In the genomic region with DNA sequence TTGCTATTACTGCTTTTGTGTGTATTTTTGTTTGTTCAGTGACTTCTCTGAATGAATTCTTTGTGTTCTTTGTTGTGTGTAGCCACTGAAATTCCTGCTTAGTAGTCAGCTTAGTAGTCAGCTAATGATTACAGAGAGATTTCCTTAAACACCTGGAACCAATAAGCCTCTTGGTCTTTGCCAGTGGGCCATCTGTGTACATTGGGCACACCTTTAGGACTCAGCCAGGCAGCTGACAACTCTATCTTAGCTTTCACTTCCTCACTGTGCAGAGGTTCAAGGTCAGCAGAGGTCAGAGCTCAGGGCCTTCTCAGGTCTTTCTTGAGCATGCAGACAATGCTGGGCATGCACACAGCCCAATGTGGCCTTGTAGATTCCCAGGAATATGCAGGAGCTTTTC, we compare ENCODE assay signal across 14 cellular contexts. TPM values are rescaled to one million over a fixed set of nuclear protein-coding genes. Genes with fewer than 3 reads are reported as not detected.
DNase-seq lines count a peak whose midpoint lies in the region; ATAC-seq and TF ChIP-seq lines count a peak whose summit lies in the region.
"Had no signal": no experiment of that assay in that cellular context is flagged by ENCODE, and none has a peak within 500 bp of the region (broad histone marks: within the 10 kb centered on the region; RNA-seq: fewer than 3 reads in every experiment).

No MANE protein-coding gene starts in this region.

- DNase-seq in PC-3 (peak; percentile 2), amygdala (lab: John Stamatoyannopoulos, UW) (no peak), SK-N-DZ (ENCODE audit: low spot score) (no peak)
- DNase-seq: NCI-H1092 treated with DMSO at 0.1 percent for 48 hours, NCI-H510A, occipital lobe, SHP77, uterus had no signal

- no peaks in the 10 kb centered on the region for H3K9me2 ChIP-seq in PC-3 (replicated peaks; ENCODE audit: low read length)

- H3K4me1 ChIP-seq in PC-3 (ENCODE audit: insufficient read depth, low read length) = no peaks in the 10 kb centered on the region; the same call in 1 of the 2 replicates
- H3K4me1 ChIP-seq: uterus had no signal

- H3K79me2 ChIP-seq in PC-3 (ENCODE audit: low read length) = no peaks in the 10 kb centered on the region

- H4K20me1 ChIP-seq in PC-3 (ENCODE audit: low read length) = no peaks in the 10 kb centered on the region

- no peak overlapping the region for H3K4me2 ChIP-seq in PC-3 (ENCODE audit: low read length)

- ATAC-seq in GM18502 (IDR thresholded peaks at IDR 0.05; ENCODE audit: poor library complexity, unreplicated experiment) (peak; percentile 68), GM21367 (IDR thresholded peaks at IDR 0.05; ENCODE audit: unreplicated experiment) (peak; percentile 71), HG02981 (IDR thresholded peaks at IDR 0.05; ENCODE audit: unreplicated experiment) (peak; percentile 79), PC-3 (no peak), GM21360 (IDR thresholded peaks at IDR 0.05; ENCODE audit: unreplicated experiment) (no peak), HG02840 (IDR thresholded peaks at IDR 0.05; ENCODE audit: low FRiP score, unreplicated experiment) (no peak)

- intact Hi-C loops in PC-3 (cut with micrococcal nuclease) = loop anchor here (1.0 to 10.0 kb wide), 2 partner anchors 95 to 127 kb away; a partner anchor contains a TSS

- H3F3A ChIP-seq in PC-3 (ENCODE audit: low read length, unreplicated experiment) = no peaks in the 10 kb centered on the region

- H2AFZ ChIP-seq in PC-3 (ENCODE audit: low read length) = no peak overlapping the region

- POLR2A ChIA-PET in PC-3 (lab: Charles Lee; ENCODE audit: unreplicated experiment) = no interaction called here

- H3K27ac ChIP-seq in PC-3 (ENCODE audit: low read length) = no peak overlapping the region
- H3K27ac ChIP-seq: uterus had no signal

- no peak overlapping the region for H3K4me3 ChIP-seq in PC-3 (ENCODE audit: low read length)
- H3K4me3 ChIP-seq: HAP-1, uterus had no signal

- no TSS peak for BruUV-seq in PC-3 (replicated peaks; lab: Mats Ljungman, UMichigan)

- H3K9ac ChIP-seq in PC-3 (ENCODE audit: low read length) = no peak overlapping the region

- CTCF ChIA-PET in PC-3 (lab: Charles Lee) = no interaction called here

- H3K27me3 ChIP-seq in PC-3 (ENCODE audit: low read length) = no peaks in the 10 kb centered on the region
- H3K27me3 ChIP-seq: uterus had no signal

- no peak for TF ChIP-seq CTCF in PC-3 (conservative IDR thresholded peaks at IDR 0.05; ENCODE audit: low read depth, low read length)

- H3K36me3 ChIP-seq in PC-3 (ENCODE audit: low read depth, low read length) = no peaks in the 10 kb centered on the region
- H3K36me3 ChIP-seq: HAP-1, uterus had no signal

- no peaks in the 10 kb centered on the region for H3K9me3 ChIP-seq in PC-3 (ENCODE audit: low read length)
- H3K9me3 ChIP-seq: HAP-1, uterus had no signal

RNA-seq across cellular contexts. Expression of a gene that starts 59.3 kb away (rescaled TPM):
- total RNA-seq in PC-3 (2014; rRNA removed) = 22.6 and 29.6 TPM in 2 replicates
- polyA plus RNA-seq in SK-N-DZ (2014; cell fraction: cytosol; rRNA removed) = 35.3 and 38.5 TPM in 2 replicates
- polyA plus RNA-seq in SK-N-DZ (2014; cell fraction: nucleus; rRNA removed) = 22.3 and 22.5 TPM in 2 replicates

RNA-seq across cellular contexts. Expression of a gene that starts 59.4 kb away (rescaled TPM):
- total RNA-seq in PC-3 (2014; rRNA removed) = 19.7 and 20.0 TPM in 2 replicates
- polyA plus RNA-seq in SK-N-DZ (2014; cell fraction: cytosol; rRNA removed) = 22.5 and 26.3 TPM in 2 replicates
- polyA plus RNA-seq in SK-N-DZ (2014; cell fraction: nucleus; rRNA removed) = 27.8 and 31.4 TPM in 2 replicates

Comparison
In these comparisons a context has a peak if more than half of its experiments do, and no peak if none do; other contexts are left out.
1. ATAC-seq: peak in GM18502 (single experiment), GM21367 (single experiment) and HG02981 (single experiment); none in PC-3 (single experiment), GM21360 (single experiment) and HG02840 (single experiment).